23 cellular contexts compared by ENCODE assay signal in genomic region chr5:55481293-55481900, GRCh38. TPM values are rescaled to one million over a fixed set of nuclear protein-coding genes. Genes with fewer than 3 reads are reported as not detected.
DNase-seq lines count a peak whose midpoint lies in the region; ATAC-seq and TF ChIP-seq lines count a peak whose summit lies in the region.
"Had no signal": no experiment of that assay in that cellular context is flagged by ENCODE, and none has a peak within 500 bp of the region (broad histone marks: within the 10 kb centered on the region; RNA-seq: fewer than 3 reads in every experiment).

No MANE protein-coding gene starts in this region.

- H3K27me3 Mint-ChIP-seq in natural killer cell (ENCODE audit: low read depth in 2 of 2), result no peaks in the 10 kb centered on the region
- H3K27me3 Mint-ChIP-seq: activated CD8-positive, alpha-beta T cell treated with anti-CD3 and anti-CD28 coated beads for 36 hours; activated T-cell treated with anti-CD3 and anti-CD28 coated beads, Interleukin-2, amount 50 U/mL, for 24 hours had no signal

- no peaks in the 10 kb centered on the region for H3K9me3 Mint-ChIP-seq in natural killer cell
- H3K9me3 Mint-ChIP-seq: activated CD8-positive, alpha-beta T cell treated with anti-CD3 and anti-CD28 coated beads for 36 hours; activated T-cell treated with anti-CD3 and anti-CD28 coated beads, Interleukin-2, amount 50 U/mL, for 24 hours had no signal

- H3K4me3 ChIP-seq in SJCRH30 (no peak overlapping the region), fibroblast of the aortic adventitia (ENCODE audit: low read depth, low read length) (no peak overlapping the region), skeletal muscle satellite cell (ENCODE audit: low read length) (no peak overlapping the region)
- H3K4me3 ChIP-seq: prostate gland, SK-N-MC, spleen, upper lobe of right lung had no signal

- H3K9ac ChIP-seq in skeletal muscle satellite cell (ENCODE audit: low read depth, low read length), result peak overlapping the region; percentile 3

- H3K4me3 Mint-ChIP-seq in natural killer cell, result no peak overlapping the region
- H3K4me3 Mint-ChIP-seq: activated CD8-positive, alpha-beta T cell treated with anti-CD3 and anti-CD28 coated beads for 36 hours; activated T-cell treated with anti-CD3 and anti-CD28 coated beads, Interleukin-2, amount 50 U/mL, for 24 hours had no signal

- intact Hi-C loops in natural killer cell (cut with micrococcal nuclease), result no loop called here

- H3K4me1 ChIP-seq in SJCRH30, result peaks cover 25% of the 10 kb centered on the region
- peaks cover 16% of the 10 kb centered on the region for H3K4me1 ChIP-seq in skeletal muscle satellite cell (ENCODE audit: control insufficient read depth, insufficient read depth, low read length)
- H3K4me1 ChIP-seq: upper lobe of right lung had no signal

- ATAC-seq in natural killer cell, result no peak
- ATAC-seq: activated CD8-positive, alpha-beta T cell treated with anti-CD3 and anti-CD28 coated beads for 36 hours; foreskin keratinocyte; Panc1; upper lobe of right lung had no signal

- no peak overlapping the region for H3K27ac Mint-ChIP-seq in natural killer cell
- H3K27ac Mint-ChIP-seq: activated CD8-positive, alpha-beta T cell treated with anti-CD3 and anti-CD28 coated beads for 36 hours; activated T-cell treated with anti-CD3 and anti-CD28 coated beads, Interleukin-2, amount 50 U/mL, for 24 hours had no signal

- peaks cover 5% of the 10 kb centered on the region; the same call in 1 of the 2 replicates for H3K36me3 ChIP-seq in SJCRH30
- no peaks in the 10 kb centered on the region for H3K36me3 ChIP-seq in skeletal muscle satellite cell (ENCODE audit: insufficient read depth, low read length)
- H3K36me3 ChIP-seq: prostate gland, upper lobe of right lung had no signal

- TF ChIP-seq CTCF in fibroblast of the aortic adventitia (IDR thresholded peaks at IDR 0.05; ENCODE audit: insufficient read depth, low read length) (no peak), natural killer cell (IDR thresholded peaks at IDR 0.05) (no peak)

- DNase-seq in NCI-H1694 treated with DMSO at 0.1 percent for 48 hours (lab: John Stamatoyannopoulos, UW) (peak; percentile 19), NCI-H1694 (lab: John Stamatoyannopoulos, UW) (no peak), SJCRH30 (peak; percentile 81 to 92), fibroblast of the aortic adventitia (ENCODE audit: low read depth) (peak; percentile 5), NCI-H128 (lab: John Stamatoyannopoulos, UW; ENCODE audit: unreplicated experiment) (no peak), natural killer cell (no peak)
- DNase-seq in effector CD8-positive, alpha-beta T cell (lab: John Stamatoyannopoulos, UW), result no peak
- DNase-seq: 8988T; activated CD4-positive, CD25-positive, alpha-beta regulatory T cell; activated CD8-positive, alpha-beta T cell treated with anti-CD3 and anti-CD28 coated beads for 36 hours; activated naive CD4-positive, alpha-beta T cell treated with Interleukin-2 at 50 U/mL for 16 hours; activated T-cell treated with anti-CD3 and anti-CD28 coated beads, Interleukin-2, amount 50 U/mL, for 24 hours; kidney glomerular epithelial cell; NCI-H1092; spleen; stimulated activated CD4-positive, alpha-beta T cell treated with anti-CD3 and anti-CD28 coated beads, Interleukin-4, amount 100 ng/mL, for 4 hours; upper lobe of right lung had no signal

- no peaks in the 10 kb centered on the region for H3K4me1 Mint-ChIP-seq in natural killer cell

- peak overlapping the region; percentile 55 for H3K27ac ChIP-seq in SJCRH30
- H3K27ac ChIP-seq: C4-2B, foreskin keratinocyte, prostate gland, SK-N-MC, spleen, upper lobe of right lung had no signal

- peak overlapping the region; percentile 44 for H3K4me2 ChIP-seq in skeletal muscle satellite cell (ENCODE audit: low read length)

- H3K27me3 ChIP-seq in SJCRH30, result no peaks in the 10 kb centered on the region
- no peaks in the 10 kb centered on the region for H3K27me3 ChIP-seq in skeletal muscle satellite cell (ENCODE audit: control insufficient read depth, insufficient read depth, low read length)
- H3K27me3 ChIP-seq: foreskin keratinocyte, spleen, upper lobe of right lung had no signal

- H3K36me3 Mint-ChIP-seq in natural killer cell, result no peaks in the 10 kb centered on the region

- H3K9me3 ChIP-seq in SJCRH30 (replicated peaks), result no peaks in the 10 kb centered on the region
- no peaks in the 10 kb centered on the region for H3K9me3 ChIP-seq in skeletal muscle satellite cell (replicated peaks; ENCODE audit: low read length)
- H3K9me3 ChIP-seq: prostate gland, spleen, upper lobe of right lung had no signal

RNA-seq across cellular contexts. Expression of gene PLPP1, which starts 53.4 kb away (rescaled TPM):
- total RNA-seq in SJCRH30 (2014; rRNA removed; shearing (Covaris generic)), result 31.3 and 35.1 TPM in 2 replicates
- total RNA-seq in fibroblast of the aortic adventitia (ENCODE audit: low replicate concordance) (71.8 and 254 TPM in 2 replicates), natural killer cell (1 to 10 TPM; 3.3 to 5.5 (median 4.2) TPM)
- 41.7 and 52.2 TPM in 2 replicates for total RNA-seq in skeletal muscle satellite cell (2012; rRNA removed)

Comparison
In these comparisons a context has a peak if more than half of its experiments do, and no peak if none do; other contexts are left out.
1. DNase-seq: peak in NCI-H1694 treated with DMSO at 0.1 percent for 48 hours (single experiment), SJCRH30 (2 of 2) and fibroblast of the aortic adventitia (single experiment); none in NCI-H1694 (single experiment), NCI-H128 (single experiment), effector CD8-positive, alpha-beta T cell (single experiment) and natural killer cell (single experiment).